Comparison of ENCODE assay signal across 8 cellular contexts in the genomic region with DNA sequence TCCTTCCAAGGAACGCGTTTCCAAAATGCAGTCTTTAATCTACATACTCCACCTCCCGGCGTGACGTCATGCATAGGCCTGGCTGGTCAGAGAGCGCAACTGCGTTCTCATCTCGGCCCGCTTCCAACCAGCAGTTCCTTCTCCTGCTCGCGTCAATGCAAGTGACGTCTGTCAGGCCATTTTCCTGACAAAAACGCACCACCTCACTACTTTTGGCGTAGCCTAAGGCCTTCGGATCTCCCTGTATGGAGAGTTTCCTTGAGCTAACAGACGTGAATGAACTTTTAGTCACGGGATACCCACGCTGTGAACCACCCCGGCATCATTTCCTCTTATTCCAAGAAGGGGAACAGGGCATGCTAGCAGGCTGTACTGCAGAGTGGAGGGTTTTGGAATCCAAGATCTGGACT. TPM values are rescaled to one million over a fixed set of nuclear protein-coding genes. Genes with fewer than 3 reads are reported as not detected.
DNase-seq lines count a peak whose midpoint lies in the region; ATAC-seq and TF ChIP-seq lines count a peak whose summit lies in the region.

No MANE protein-coding gene starts in this region.

- TF ChIP-seq CTCF in Peyer's patch (IDR thresholded peaks at IDR 0.05) = no peak
- TF ChIP-seq CTCF in astrocyte of the spinal cord (IDR thresholded peaks at IDR 0.05; ENCODE audit: low read depth, low read length) = no peak

- no peak for TF ChIP-seq POLR2A in Peyer's patch (IDR thresholded peaks at IDR 0.05)

- H3K4me3 ChIP-seq in Peyer's patch (peak overlapping the region in 3 of 4 donors; percentile 6 to 32 (median 23)), astrocyte of the spinal cord (ENCODE audit: low read depth, low read length) (no peak overlapping the region)

- DNase-seq in ELF-1 (ENCODE audit: low read depth, low spot score) (peak; percentile 45), Peyer's patch (peak; percentile 57 to 88 (median 68)), astrocyte of the spinal cord (ENCODE audit: low read depth, low spot score) (peak; percentile 29), left kidney (ENCODE audit: low read depth, low spot score) (peak; percentile 71), occipital lobe (lab: John Stamatoyannopoulos, UW) (no peak), KG1 (lab: John Stamatoyannopoulos, UW) (no peak)
- peak; percentile 54 for DNase-seq in stimulated activated naive CD8-positive, alpha-beta T cell treated with anti-CD3 and anti-CD28 coated beads, Interleukin-15, Interleukin-2, amounts not matched to agents 100 U/mL and 50 U/mL, for 24 hours

- ATAC-seq in stimulated activated naive CD8-positive, alpha-beta T cell treated with anti-CD3 and anti-CD28 coated beads, Interleukin-15, Interleukin-2, amounts not matched to agents 100 U/mL and 50 U/mL, for 24 hours = peak; percentile 62
- no peak for ATAC-seq in HG02610 (IDR thresholded peaks at IDR 0.05; ENCODE audit: unreplicated experiment)

- in situ Hi-C loops in astrocyte of the spinal cord (cut with HindIII; ENCODE audit: low sequenced_read_pairs) = no loop called here

- H3K4me1 ChIP-seq in Peyer's patch = no peaks in the 10 kb centered on the region

- no peaks in the 10 kb centered on the region for H3K9me3 ChIP-seq in Peyer's patch

- H3K36me3 ChIP-seq in Peyer's patch = no peaks in the 10 kb centered on the region

- no peaks in the 10 kb centered on the region for H3K27me3 ChIP-seq in Peyer's patch

- peak overlapping the region in 2 of 4 donors; percentile 31 to 35 for H3K27ac ChIP-seq in Peyer's patch

RNA-seq across cellular contexts. Expression of a gene that starts 25.0 kb away (rescaled TPM):
- total RNA-seq in Peyer's patch = under 1 TPM in 1 of 4 donors, not detected in 3; 0.13 TPM
- 0.31 TPM for total RNA-seq in occipital lobe

RNA-seq across cellular contexts. Expression of a gene that starts 25.5 kb away (rescaled TPM):
- total RNA-seq in Peyer's patch (10 to 100 TPM in 1 of 4 donors, 1 to 10 TPM in 3; 4.0 to 41.3 (median 8.3) TPM), occipital lobe (42.6 TPM)

Comparison
In these comparisons a context has a peak if more than half of its experiments do, and no peak if none do; other contexts are left out.
1. DNase-seq: peak in ELF-1 (single experiment), Peyer's patch (3 of 3), astrocyte of the spinal cord (single experiment), left kidney (single experiment) and stimulated activated naive CD8-positive, alpha-beta T cell treated with anti-CD3 and anti-CD28 coated beads, Interleukin-15, Interleukin-2, amounts not matched to agents 100 U/mL and 50 U/mL, for 24 hours (single experiment); none in occipital lobe (single experiment) and KG1 (single experiment).